In genomic region chr11:73538381-73538872, GRCh38 we compare ENCODE assay signal across 9 cellular contexts. TPM values are rescaled to one million over a fixed set of nuclear protein-coding genes. Genes with fewer than 3 reads are reported as not detected.
DNase-seq lines count a peak whose midpoint lies in the region; ATAC-seq lines count a peak whose summit lies in the region.
"Had no signal": no experiment of that assay in that cellular context is flagged by ENCODE, and none has a peak within 500 bp of the region (broad histone marks: within the 10 kb centered on the region; RNA-seq: fewer than 3 reads in every experiment).

No MANE protein-coding gene starts in this region.

- DNase-seq in SIG-M5 treated with dmso at 0.1 percent for 504 hours (lab: John Stamatoyannopoulos, UW; ENCODE audit: unreplicated experiment) (peak; percentile 64), SIG-M5 (lab: John Stamatoyannopoulos, UW) (no peak), pons (ENCODE audit: low spot score) (peak; percentile 80), NCI-H510A treated with DMSO at 0.1 percent for 48 hours (lab: John Stamatoyannopoulos, UW) (no peak), NCI-H748 treated with DMSO at 0.1 percent for 48 hours (lab: John Stamatoyannopoulos, UW) (no peak)
- peak; percentile 91 for DNase-seq in Jurkat, Clone E6-1 (ENCODE audit: low read depth, low spot score)
- DNase-seq in activated naive CD8-positive, alpha-beta T cell treated with anti-CD3 and anti-CD28 coated beads, Interleukin-2, amount 50 U/mL, for 24 hours = no peak
- DNase-seq: stimulated activated CD4-positive, alpha-beta T cell treated with anti-CD3 and anti-CD28 coated beads, Interleukin-2, amount 100 ng/mL, for 24 hours had no signal

- H3K4me3 Mint-ChIP-seq in activated naive CD8-positive, alpha-beta T cell treated with anti-CD3 and anti-CD28 coated beads, Interleukin-2, amount 50 U/mL, for 24 hours = no peak overlapping the region

- peak overlapping the region; percentile 12 for H3K27ac Mint-ChIP-seq in activated naive CD8-positive, alpha-beta T cell treated with anti-CD3 and anti-CD28 coated beads, Interleukin-2, amount 50 U/mL, for 24 hours

- peak overlapping the region; percentile 21 for H3K4me3 ChIP-seq in Jurkat, Clone E6-1 (ENCODE audit: low read length)

- ATAC-seq in activated naive CD8-positive, alpha-beta T cell treated with anti-CD3 and anti-CD28 coated beads, Interleukin-2, amount 50 U/mL, for 24 hours = peak; percentile 61
- no peak for ATAC-seq in HG03442 (IDR thresholded peaks at IDR 0.05; ENCODE audit: unreplicated experiment)

- H3K36me3 Mint-ChIP-seq in activated naive CD8-positive, alpha-beta T cell treated with anti-CD3 and anti-CD28 coated beads, Interleukin-2, amount 50 U/mL, for 24 hours (ENCODE audit: low read depth) = peaks cover 3% of the 10 kb centered on the region

- H3K9me3 Mint-ChIP-seq in activated naive CD8-positive, alpha-beta T cell treated with anti-CD3 and anti-CD28 coated beads, Interleukin-2, amount 50 U/mL, for 24 hours = no peaks in the 10 kb centered on the region

- H3K4me1 Mint-ChIP-seq in activated naive CD8-positive, alpha-beta T cell treated with anti-CD3 and anti-CD28 coated beads, Interleukin-2, amount 50 U/mL, for 24 hours = peaks cover 19% of the 10 kb centered on the region

- H3K27me3 Mint-ChIP-seq in activated naive CD8-positive, alpha-beta T cell treated with anti-CD3 and anti-CD28 coated beads, Interleukin-2, amount 50 U/mL, for 24 hours = no peaks in the 10 kb centered on the region

RNA-seq across cellular contexts. Expression of gene FAM168A, which starts 59.5 kb away (rescaled TPM):
- polyA plus RNA-seq in Jurkat, Clone E6-1 (2012; ENCODE audit: insufficient read depth, insufficient read length) = 21.5 TPM

Comparison
In these comparisons a context has a peak if more than half of its experiments do, and no peak if none do; other contexts are left out.
1. DNase-seq: peak in SIG-M5 treated with dmso at 0.1 percent for 504 hours (single experiment), Jurkat, Clone E6-1 (single experiment) and pons (single experiment); none in SIG-M5 (single experiment), activated naive CD8-positive, alpha-beta T cell treated with anti-CD3 and anti-CD28 coated beads, Interleukin-2, amount 50 U/mL, for 24 hours (single experiment), NCI-H510A treated with DMSO at 0.1 percent for 48 hours (single experiment) and NCI-H748 treated with DMSO at 0.1 percent for 48 hours (single experiment).